ENCODE assay signal across 11 cellular contexts in genomic region chr6:105483492-105483891, GRCh38.
DNase-seq lines count a peak whose midpoint lies in the region; ATAC-seq, FAIRE-seq and TF ChIP-seq lines count a peak whose summit lies in the region.
"Had no signal": no experiment of that assay in that cellular context is flagged by ENCODE, and none has a peak within 500 bp of the region (broad histone marks: within the 10 kb centered on the region; RNA-seq: fewer than 3 reads in every experiment).

No MANE protein-coding gene starts in this region.

- no peak for FAIRE-seq in A549 (lab: Jason Lieb, UNC)
- FAIRE-seq in H54 (lab: Jason Lieb, UNC) = peak; percentile 62

- H3K27me3 ChIP-seq in H7 (ENCODE audit: control insufficient read depth, insufficient read depth, low read length) (no peaks in the 10 kb centered on the region), spleen (replicated peaks in 1 of 7) (no peaks in the 10 kb centered on the region)
- H3K27me3 ChIP-seq: Peyer's patch had no signal

- H3K9me3 ChIP-seq in A549 (no peaks in the 10 kb centered on the region), spleen (no peaks in the 10 kb centered on the region)
- H3K9me3 ChIP-seq: Peyer's patch had no signal

- peak in 1 of 2 experiments; percentile 35 for DNase-seq in A549 (ENCODE audit: low read depth in 1 of 2, low spot score in 1 of 2)
- DNase-seq in H54 (ENCODE audit: insufficient read length, low spot score) = no peak
- DNase-seq in fibroblast of pulmonary artery (ENCODE audit: low read depth) = peak; percentile 33
- DNase-seq in H7 = no peak
- no peak for DNase-seq in spleen
- DNase-seq in iPS-NIHi11 (ENCODE audit: low spot score) = no peak
- DNase-seq: NCI-H2029, Peyer's patch, trophoblast cell had no signal

- no peak for TF ChIP-seq RAD21 in A549 (conservative IDR thresholded peaks at IDR 0.05 in 1 of 2, IDR thresholded peaks at IDR 0.05 in 1 of 2)

- peak overlapping the region; percentile 49 for H3K4me2 ChIP-seq in A549

- peak; percentile 64 to 84; a peak in 5 of 6 replicates for ATAC-seq in A549
- ATAC-seq in HG02642 (IDR thresholded peaks at IDR 0.05; ENCODE audit: poor library complexity, unreplicated experiment) = no peak

- 15% methylated on average over 4 of the region's 4 CpGs for WGBS in A549 (ENCODE audit: missing lambda C conversion rate)
- WGBS in spleen, 5 donors = 60 to 70% (median 64%) methylated on average over 4 of the region's 4 CpGs

- peaks cover 46% of the 10 kb centered on the region for H3K4me1 ChIP-seq in A549
- H3K4me1 ChIP-seq in spleen = peaks cover under 1 to 40% (median 14%) of the 10 kb centered on the region in 6 donors

- no peak for TF ChIP-seq EP300 in A549 (IDR thresholded peaks at IDR 0.05)

- POLR2A ChIA-PET in A549 (lab: Yijun Ruan, JAX) = interaction anchor here (0.6 kb wide), 1 partner anchor 113 kb away, joined by 3 read pairs; no protein-coding TSS in a partner anchor

- H3K36me3 ChIP-seq in H7 (replicated peaks; ENCODE audit: control insufficient read depth, insufficient read depth, low read length) = no peaks in the 10 kb centered on the region
- no peaks in the 10 kb centered on the region for H3K36me3 ChIP-seq in spleen
- H3K36me3 ChIP-seq: Peyer's patch had no signal

- TF ChIP-seq POLR2A in A549 (IDR thresholded peaks at IDR 0.05; ENCODE audit: low read length) = no peak
- no peak for TF ChIP-seq POLR2A in H54 (IDR thresholded peaks at IDR 0.05; ENCODE audit: low read depth, low read length)
- TF ChIP-seq POLR2A in spleen (IDR thresholded peaks at IDR 0.05) = no peak

- CTCF ChIA-PET in A549 (lab: Yijun Ruan, JAX) = interaction anchor here (0.6 to 1.7 kb wide), 6 partner anchors 37 to 602 kb away, joined by 3 to 6 read pairs (median 3); partner anchors contain the start of genes PRDM1 and PREP

- TF ChIP-seq CTCF in A549 (IDR thresholded peaks at IDR 0.05) (no peak), VCaP (conservative IDR thresholded peaks at IDR 0.05) (no peak), fibroblast of pulmonary artery (IDR thresholded peaks at IDR 0.05; ENCODE audit: low read length, missing control alignments) (no peak), spleen (IDR thresholded peaks at IDR 0.05 in 8 of 11, conservative IDR thresholded peaks at IDR 0.05 in 3 of 11) (no peak)

- H3K4me3 ChIP-seq in A549 = no peak overlapping the region
- no peak overlapping the region for H3K4me3 ChIP-seq in fibroblast of pulmonary artery (replicated peaks; ENCODE audit: low read depth, low read length)
- no peak overlapping the region for H3K4me3 ChIP-seq in H7 (ENCODE audit: insufficient read depth, low read depth, low read length)
- H3K4me3 ChIP-seq in spleen = no peak overlapping the region
- H3K4me3 ChIP-seq: Peyer's patch had no signal

- peak overlapping the region; percentile 59 to 78 for H3K27ac ChIP-seq in A549
- H3K27ac ChIP-seq in VCaP = peak overlapping the region; percentile 46
- peak overlapping the region in 4 of 8 donors; percentile 16 to 77 (median 64) for H3K27ac ChIP-seq in spleen

- intact Hi-C loops in spleen (cut with DNase I; ENCODE audit: low total_unique reads) = loop anchor here (10.0 kb wide), 2 partner anchors 741 to 811 kb away; no protein-coding TSS in a partner anchor

TF ChIP-seq in A549, 52 proteins besides CTCF, POLR2A, EP300 and RAD21:
- TF ChIP-seq HOXA7 (CRISPR knock-in tag; IDR thresholded peaks at IDR 0.05) (no peak), FOSL2 (IDR thresholded peaks at IDR 0.05) (no peak), FOSL2 (CRISPR knock-in tag; IDR thresholded peaks at IDR 0.05) (peak; percentile 25; the same call in 1 of the 2 replicates), GATA3 (IDR thresholded peaks at IDR 0.05; ENCODE audit: borderline replicate concordance) (peak; percentile 24; the same call in 1 of the 2 replicates)
